ENCODE assay signal across 27 cellular contexts in genomic region chr6:73050706-73051105, GRCh38.
"Had no signal": no experiment of that assay in that cellular context is flagged by ENCODE, and none has a peak within 500 bp of the region (broad histone marks: within the 10 kb centered on the region; RNA-seq: fewer than 3 reads in every experiment).

No MANE protein-coding gene starts in this region.

- H3K27me3 ChIP-seq: MG63, SJSA1 had no signal

- DNase-seq: activated CD4-positive, alpha-beta T cell treated with anti-CD3 and anti-CD28 coated beads for 4 hours; activated CD8-positive, alpha-beta memory T cell treated with anti-CD3 and anti-CD28 coated beads, Interleukin-2, amount 50 U/mL, for 4 hours; activated CD8-positive, alpha-beta T cell treated with anti-CD3 and anti-CD28 coated beads for 36 hours; activated naive CD4-positive, alpha-beta T cell; activated T-cell treated with anti-CD3 and anti-CD28 coated beads, Interleukin-2, amount 50 U/mL, for 72 hours; amygdala; MG63; MV-4-11; NCI-H1092 treated with DMSO at 0.1 percent for 48 hours; NCI-H1417 treated with DMSO at 0.1 percent for 48 hours; NCI-H1694; NCI-H2029; NCI-H2107; NCI-H345; NCI-H510A; NCI-H69; NK-92 treated with Interleukin-12 subunit alpha and Interleukin-12 subunit beta, amount 100 ng/mL, for 24 hours; OCI-M1; Right ventricle myocardium superior had no signal

- H3K27ac Mint-ChIP-seq: activated CD8-positive, alpha-beta T cell treated with anti-CD3 and anti-CD28 coated beads for 36 hours; activated naive CD4-positive, alpha-beta T cell treated with anti-CD3 and anti-CD28 coated beads, Interleukin-2, amount 50 U/mL, for 24 hours; activated T-cell treated with anti-CD3 and anti-CD28 coated beads, Interleukin-2, amount 50 U/mL, for 72 hours; brain; T-helper 1 cell treated with Interleukin-12 subunit alpha and Interleukin-12 subunit beta and Interleukin-4 antibody, amounts not matched to agents 30 μg/mL and 1 μg/mL, for 36 hours had no signal

- H3K36me3 Mint-ChIP-seq: brain had no signal

- H3K27ac ChIP-seq: RWPE1, SJSA1 had no signal

- H3K4me3 Mint-ChIP-seq: activated CD8-positive, alpha-beta T cell treated with anti-CD3 and anti-CD28 coated beads for 36 hours; activated naive CD4-positive, alpha-beta T cell treated with anti-CD3 and anti-CD28 coated beads, Interleukin-2, amount 50 U/mL, for 24 hours; activated T-cell treated with anti-CD3 and anti-CD28 coated beads, Interleukin-2, amount 50 U/mL, for 72 hours; brain; central memory CD8-positive, alpha-beta T cell; T-helper 1 cell treated with Interleukin-12 subunit alpha and Interleukin-12 subunit beta and Interleukin-4 antibody, amounts not matched to agents 30 μg/mL and 1 μg/mL, for 36 hours had no signal

- H3K36me3 ChIP-seq: SJSA1 had no signal

- H3K27me3 Mint-ChIP-seq: activated CD8-positive, alpha-beta T cell treated with anti-CD3 and anti-CD28 coated beads for 36 hours; activated naive CD4-positive, alpha-beta T cell treated with anti-CD3 and anti-CD28 coated beads, Interleukin-2, amount 50 U/mL, for 24 hours; central memory CD8-positive, alpha-beta T cell had no signal

- H3K9me3 Mint-ChIP-seq: activated naive CD4-positive, alpha-beta T cell treated with anti-CD3 and anti-CD28 coated beads, Interleukin-2, amount 50 U/mL, for 24 hours; activated T-cell treated with anti-CD3 and anti-CD28 coated beads, Interleukin-2, amount 50 U/mL, for 72 hours; T-helper 1 cell treated with Interleukin-12 subunit alpha and Interleukin-12 subunit beta and Interleukin-4 antibody, amounts not matched to agents 30 μg/mL and 1 μg/mL, for 36 hours had no signal

- ATAC-seq: activated CD4-positive, CD25-positive, alpha-beta regulatory T cell treated with anti-CD3 and anti-CD28 coated beads, Interleukin-2, amount 50 U/mL, for 24 hours; activated CD8-positive, alpha-beta T cell treated with anti-CD3 and anti-CD28 coated beads for 36 hours; activated T-cell treated with anti-CD3 and anti-CD28 coated beads, Interleukin-2, amount 50 U/mL, for 72 hours; Panc1 had no signal

- H3K9me3 ChIP-seq: MG63, SJSA1 had no signal

- H3K4me3 ChIP-seq: MG63, SJSA1 had no signal

- H3K4me1 ChIP-seq: SJSA1 had no signal

- H3K4me1 Mint-ChIP-seq: activated naive CD4-positive, alpha-beta T cell treated with anti-CD3 and anti-CD28 coated beads, Interleukin-2, amount 50 U/mL, for 24 hours; brain had no signal
